1 cellular context compared by ENCODE assay signal in the genomic region with DNA sequence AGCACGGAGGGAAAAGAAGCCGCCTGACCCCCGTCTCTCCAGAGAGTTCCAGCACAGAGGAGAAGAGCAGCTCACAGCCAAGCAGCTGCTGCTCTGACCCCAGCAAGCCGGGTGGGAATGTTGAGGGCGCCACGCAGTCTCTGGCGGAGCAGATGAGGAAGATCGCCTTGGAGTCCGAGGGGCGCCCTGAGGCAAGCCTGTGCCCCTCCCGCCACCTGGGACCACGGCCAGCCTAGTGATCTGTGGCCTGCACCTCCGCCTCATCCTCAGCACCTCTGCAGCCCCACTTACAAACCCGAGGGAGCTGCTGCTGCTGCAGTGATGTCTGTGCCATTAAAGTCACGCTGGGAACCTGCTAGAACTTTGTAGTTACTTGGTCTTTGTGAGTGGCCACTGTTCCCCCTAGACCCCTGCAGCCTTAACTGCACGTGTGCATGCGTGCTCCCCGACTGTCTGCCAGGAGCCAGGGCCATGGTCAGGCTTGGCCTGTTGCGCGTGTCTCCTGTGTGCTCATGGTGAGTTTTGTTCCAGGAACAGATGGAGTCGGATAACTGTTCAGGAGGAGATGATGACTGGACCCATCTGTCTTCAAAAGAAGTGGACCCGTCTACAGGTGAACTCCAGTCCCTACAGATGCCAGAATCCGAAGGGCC.
TF ChIP-seq lines count a peak whose summit lies in the region.

No MANE protein-coding gene starts in this region.

TF ChIP-seq in H1, 55 proteins besides CTCF, POLR2A, EP300 and RAD21:
- TF ChIP-seq PHF8 (conservative IDR thresholded peaks at IDR 0.05; ENCODE audit: low read depth, low read length) = no peak
- TF ChIP-seq EGR1 (IDR thresholded peaks at IDR 0.05; ENCODE audit: borderline replicate concordance, low read depth, low read length) = no peak
- TF ChIP-seq ZNF274 (IDR thresholded peaks at IDR 0.05; ENCODE audit: borderline replicate concordance, extremely low read depth, low read length) = no peak
- no peak for TF ChIP-seq HDAC2 (IDR thresholded peaks at IDR 0.05; ENCODE audit: borderline replicate concordance in 1 of 2, low read depth in 2 of 2, low read length in 2 of 2)
- no peak for TF ChIP-seq TAF1 (IDR thresholded peaks at IDR 0.05; ENCODE audit: low read depth, low read length)
- TF ChIP-seq SUZ12 (IDR thresholded peaks at IDR 0.05; ENCODE audit: low read length) = no peak
- no peak for TF ChIP-seq HDAC6 (IDR thresholded peaks at IDR 0.05; ENCODE audit: low read depth, low read length)
- TF ChIP-seq JUND (IDR thresholded peaks at IDR 0.05; ENCODE audit: low read length) = no peak
- no peak for TF ChIP-seq SAP30 (IDR thresholded peaks at IDR 0.05; ENCODE audit: insufficient read depth, insufficient replicate concordance, low read length)
- no peak for TF ChIP-seq USF2 (IDR thresholded peaks at IDR 0.05; ENCODE audit: low read length)
- TF ChIP-seq EZH2 (IDR thresholded peaks at IDR 0.05; ENCODE audit: low read depth, low read length, severe bottlenecking) = no peak
